In genomic region chr1:243729956-243730355, GRCh38 we compare ENCODE assay signal across 20 cellular contexts.
DNase-seq lines count a peak whose midpoint lies in the region; ATAC-seq and TF ChIP-seq lines count a peak whose summit lies in the region.
"Had no signal": no experiment of that assay in that cellular context is flagged by ENCODE, and none has a peak within 500 bp of the region (broad histone marks: within the 10 kb centered on the region; RNA-seq: fewer than 3 reads in every experiment).

No MANE protein-coding gene starts in this region.

- no peak overlapping the region for H2BK12ac ChIP-seq in H9 (ENCODE audit: insufficient read length, low read depth, low read length)

- H3K4me1 ChIP-seq in H9 (ENCODE audit: insufficient read depth, low read length) (peaks cover 7% of the 10 kb centered on the region; the same call in 1 of the 2 replicates), mesendoderm (ENCODE audit: control insufficient read depth, low read depth, low read length) (peaks cover 3% of the 10 kb centered on the region)

- H2BK15ac ChIP-seq in H9 (ENCODE audit: low read depth, low read length) (no peak overlapping the region), mesendoderm (replicated peaks; ENCODE audit: low read depth) (no peak overlapping the region)

- CTCF ChIA-PET in WTC11 (lab: Charles Lee), result interaction anchor here (0.6 to 2.2 kb wide), 2 partner anchors 11 to 238 kb away, joined by 3 to 5 read pairs; no protein-coding TSS in a partner anchor

- H3K79me1 ChIP-seq in H9 (ENCODE audit: insufficient read depth, low read depth, low read length, poor library complexity, severe bottlenecking), result no peaks in the 10 kb centered on the region
- H3K79me1 ChIP-seq in mesendoderm (ENCODE audit: low read length), result no peaks in the 10 kb centered on the region

- H3K79me2 ChIP-seq in H9 (ENCODE audit: insufficient read depth, low read length) (no peaks in the 10 kb centered on the region), mesendoderm (ENCODE audit: control insufficient read depth, insufficient read depth, low read length) (no peaks in the 10 kb centered on the region)

- no peaks in the 10 kb centered on the region for H3K23me2 ChIP-seq in H9 (ENCODE audit: insufficient read length, low read depth, low read length, poor library complexity, severe bottlenecking)

- no peak overlapping the region for H4K91ac ChIP-seq in H9 (ENCODE audit: insufficient read length, low read depth, low read length)

- no peak overlapping the region for H3K4me3 Mint-ChIP-seq in H9
- H3K4me3 Mint-ChIP-seq in WTC11, result no peak overlapping the region
- no peak overlapping the region for H3K4me3 Mint-ChIP-seq in natural killer cell
- H3K4me3 Mint-ChIP-seq: effector memory CD8-positive, alpha-beta T cell; naive thymus-derived CD4-positive, alpha-beta T cell; T-helper 2 cell treated with Interferon-gamma antibody and Interleukin-4, amounts not matched to agents 5 μg/mL and 100 μg/mL, for 36 hours had no signal

- H3K27ac Mint-ChIP-seq in H9, result peak overlapping the region in 2 of 3 experiments; percentile 80 to 82; a peak in 5 of 7 replicates
- H3K27ac Mint-ChIP-seq in WTC11, result peak overlapping the region; percentile 90
- H3K27ac Mint-ChIP-seq in natural killer cell, result no peak overlapping the region
- H3K27ac Mint-ChIP-seq: activated T-helper 2 cell treated with anti-CD3 and anti-CD28 coated beads, Interferon-gamma antibody, Interleukin-2, Interleukin-4, amounts not matched to agents 10 μg/mL and 5 μg/mL and 100 μg/mL, durations not matched to agents 14 hours and 24 hours and 36 hours; naive thymus-derived CD4-positive, alpha-beta T cell; T-helper 2 cell treated with Interferon-gamma antibody and Interleukin-4, amounts not matched to agents 5 μg/mL and 100 μg/mL, for 36 hours had no signal

- H3K9me3 Mint-ChIP-seq in H9 (no peaks in the 10 kb centered on the region), WTC11 (peaks cover 5% of the 10 kb centered on the region), natural killer cell (no peaks in the 10 kb centered on the region)
- H3K9me3 Mint-ChIP-seq: effector memory CD8-positive, alpha-beta T cell had no signal

- WGBS in H9 (ENCODE audit: extremely low coverage, insufficient read length, low lambda C conversion rate), result no CpG with 5 or more reads among the region's 3 CpGs
- WGBS in mesendoderm (ENCODE audit: extremely low coverage, insufficient coverage, low lambda C conversion rate), result no CpG with 5 or more reads among the region's 3 CpGs

- DNase-seq in H9 (peak; percentile 69), NB4 (ENCODE audit: low read depth) (peak; percentile 78), WTC11 (ENCODE audit: low spot score) (no peak), mesendoderm (peak; percentile 95), GOT3 (lab: John Stamatoyannopoulos, UW) (no peak), natural killer cell (no peak)
- no peak for DNase-seq in stimulated activated naive CD8-positive, alpha-beta T cell treated with anti-CD3 and anti-CD28 coated beads, Interleukin-15, Interleukin-2, amounts not matched to agents 100 U/mL and 50 U/mL, for 24 hours
- DNase-seq: activated CD4-positive, CD25-positive, alpha-beta regulatory T cell treated with anti-CD3 and anti-CD28 coated beads, Interleukin-2, amount 50 U/mL, for 72 hours; amniotic stem cell; effector memory CD8-positive, alpha-beta T cell; naive thymus-derived CD4-positive, alpha-beta T cell; NCI-H1417 treated with DMSO at 0.1 percent for 48 hours; NCI-H226; stimulated activated CD4-positive, alpha-beta T cell treated with anti-CD3 and anti-CD28 coated beads, Interleukin-4, amount 100 ng/mL, for 24 hours had no signal

- H3K36me3 Mint-ChIP-seq in H9 (ENCODE audit: insufficient read depth in 1 of 3, low read depth in 3 of 3) (peaks cover 0 to 4% (median 4%) of the 10 kb centered on the region in 3 experiments; a peak in 4 of 7 replicates), WTC11 (peaks cover 4% of the 10 kb centered on the region; the same call in 1 of the 2 replicates), natural killer cell (no peaks in the 10 kb centered on the region)

- H3K9ac ChIP-seq in H9 (ENCODE audit: extremely low read depth, insufficient read length, low read length), result no peak overlapping the region
- H3K9ac ChIP-seq in mesendoderm (ENCODE audit: low read length), result no peak overlapping the region
- H3K9ac ChIP-seq: KMS-11 had no signal

- H3T11ph ChIP-seq in H9 (ENCODE audit: low read length), result no peak overlapping the region

- ATAC-seq in WTC11 (peak; percentile 83), HG03521 (IDR thresholded peaks at IDR 0.05; ENCODE audit: unreplicated experiment) (no peak), natural killer cell (no peak)
- ATAC-seq in stimulated activated naive CD8-positive, alpha-beta T cell treated with anti-CD3 and anti-CD28 coated beads, Interleukin-15, Interleukin-2, amounts not matched to agents 100 U/mL and 50 U/mL, for 24 hours, result no peak
- ATAC-seq: effector memory CD8-positive, alpha-beta T cell; naive thymus-derived CD4-positive, alpha-beta T cell had no signal

- H3K27ac ChIP-seq in H9 (ENCODE audit: insufficient read length, low read depth, low read length) (no peak overlapping the region), mesendoderm (ENCODE audit: low read depth, low read length) (no peak overlapping the region)
- H3K27ac ChIP-seq: KMS-11 had no signal

- TF ChIP-seq POLR2A in NB4 (IDR thresholded peaks at IDR 0.05; ENCODE audit: extremely low read depth, insufficient read length), result no peak

- H3K27me3 Mint-ChIP-seq in H9 (ENCODE audit: low read depth) (no peaks in the 10 kb centered on the region), WTC11 (ENCODE audit: low read depth) (no peaks in the 10 kb centered on the region), natural killer cell (ENCODE audit: low read depth in 2 of 2) (no peaks in the 10 kb centered on the region)
- H3K27me3 Mint-ChIP-seq: effector memory CD8-positive, alpha-beta T cell; naive thymus-derived CD4-positive, alpha-beta T cell had no signal

- H4K8ac ChIP-seq in H9 (replicated peaks; ENCODE audit: insufficient read length, low read depth, low read length), result no peak overlapping the region
- no peak overlapping the region for H4K8ac ChIP-seq in mesendoderm (ENCODE audit: low read depth, low read length)

- H3K4me3 ChIP-seq in NB4 (ENCODE audit: low read depth, low read length) (peak overlapping the region; percentile 83), mesendoderm (ENCODE audit: low read length) (no peak overlapping the region)
- H3K4me3 ChIP-seq: skin epidermis, suprapubic skin had no signal

- no peaks in the 10 kb centered on the region for H3K36me3 ChIP-seq in mesendoderm (ENCODE audit: control insufficient read depth, insufficient read depth, low read length)
- H3K36me3 ChIP-seq: suprapubic skin had no signal

- H2BK120ac ChIP-seq in H9 (ENCODE audit: low read depth, low read length, poor library complexity, severe bottlenecking) (no peak overlapping the region), mesendoderm (ENCODE audit: low read depth, low read length) (no peak overlapping the region)

- no peak overlapping the region for H3K56ac ChIP-seq in H9 (ENCODE audit: insufficient read length, low read depth, low read length)
- H3K56ac ChIP-seq in mesendoderm (ENCODE audit: low read length), result no peak overlapping the region

- H3K23ac ChIP-seq in H9 (ENCODE audit: insufficient read length, low read depth, low read length), result no peak overlapping the region
- no peak overlapping the region for H3K23ac ChIP-seq in mesendoderm (ENCODE audit: low read length)

- peaks cover 30 to 35% of the 10 kb centered on the region in 2 experiments for H3K4me1 Mint-ChIP-seq in H9
- peaks cover 66% of the 10 kb centered on the region for H3K4me1 Mint-ChIP-seq in WTC11
- peaks cover 54 to 70% of the 10 kb centered on the region in 2 donors for H3K4me1 Mint-ChIP-seq in natural killer cell

- no peaks in the 10 kb centered on the region for H3K9me3 ChIP-seq in H9 (ENCODE audit: control insufficient read depth, low read depth, low read length)
- H3K9me3 ChIP-seq: suprapubic skin had no signal

- TF ChIP-seq CTCF in H9 (conservative IDR thresholded peaks at IDR 0.05), result no peak
- no peak for TF ChIP-seq CTCF in NB4 (IDR thresholded peaks at IDR 0.05; ENCODE audit: low read depth, low read length)
- TF ChIP-seq CTCF in WTC11 (IDR thresholded peaks at IDR 0.05), result no peak
- TF ChIP-seq CTCF in natural killer cell (IDR thresholded peaks at IDR 0.05), result no peak

- H2BK5ac ChIP-seq in H9 (ENCODE audit: insufficient read length, low read length) (no peak overlapping the region), mesendoderm (ENCODE audit: low read length) (no peak overlapping the region)

- H4K20me1 ChIP-seq in H9 (ENCODE audit: control insufficient read depth, insufficient read depth, insufficient read length), result no peaks in the 10 kb centered on the region

- H3K4me2 ChIP-seq in H9 (ENCODE audit: insufficient read depth, insufficient read length, low read length) (no peak overlapping the region), mesendoderm (ENCODE audit: low read length) (no peak overlapping the region)
- H3K4me2 ChIP-seq: KMS-11 had no signal

- no peak overlapping the region for H3K18ac ChIP-seq in H9 (ENCODE audit: insufficient read length, low read depth, low read length)
- no peak overlapping the region for H3K18ac ChIP-seq in mesendoderm (ENCODE audit: low read length)

- no peak overlapping the region for H3K14ac ChIP-seq in H9 (ENCODE audit: insufficient read depth, low read length)

- POLR2A ChIA-PET in WTC11 (lab: Charles Lee), result no interaction called here

- H2BK20ac ChIP-seq in H9 (ENCODE audit: low read depth, low read length, poor library complexity, severe bottlenecking), result no peak overlapping the region

- H2AK5ac ChIP-seq in H9 (ENCODE audit: insufficient read length, low read length), result no peak overlapping the region
- no peak overlapping the region for H2AK5ac ChIP-seq in mesendoderm (ENCODE audit: low read length)

- H3K27me3 ChIP-seq in H9 (ENCODE audit: insufficient read depth, low read length), result no peaks in the 10 kb centered on the region
- H3K27me3 ChIP-seq in mesendoderm (ENCODE audit: insufficient read depth, low read length, poor library complexity), result no peaks in the 10 kb centered on the region
- H3K27me3 ChIP-seq: suprapubic skin had no signal

- peak overlapping the region; percentile 49; the same call in 1 of the 2 replicates for H3K4ac ChIP-seq in H9 (ENCODE audit: low read depth, low read length)
- no peak overlapping the region for H3K4ac ChIP-seq in mesendoderm (ENCODE audit: low read depth, low read length)

- H4K5ac ChIP-seq in H9 (ENCODE audit: insufficient read length, low read depth, low read length) (no peak overlapping the region), mesendoderm (ENCODE audit: low read length) (no peak overlapping the region)

- no peak overlapping the region for H2AFZ ChIP-seq in H9 (ENCODE audit: low read length)

- intact Hi-C loops in natural killer cell (cut with micrococcal nuclease), result no loop called here

TF ChIP-seq in WTC11, 78 proteins besides CTCF, POLR2A, EP300 and RAD21:
- no peak for TF ChIP-seq TEAD4 (CRISPR knock-in tag; IDR thresholded peaks at IDR 0.05)
- peak; percentile 57 for TF ChIP-seq NFYB (CRISPR knock-in tag; conservative IDR thresholded peaks at IDR 0.05; ENCODE audit: low read depth)

Comparison
In these comparisons a context has a peak if more than half of its experiments do, and no peak if none do; other contexts are left out.
1. DNase-seq: peak in H9 (single experiment), NB4 (single experiment) and mesendoderm (single experiment); none in WTC11 (single experiment), GOT3 (single experiment), natural killer cell (single experiment) and stimulated activated naive CD8-positive, alpha-beta T cell treated with anti-CD3 and anti-CD28 coated beads, Interleukin-15, Interleukin-2, amounts not matched to agents 100 U/mL and 50 U/mL, for 24 hours (single experiment).
2. H3K27ac Mint-ChIP-seq: peak in H9 (2 of 3) and WTC11 (single experiment); none in natural killer cell (0 of 2).